In genomic region chr5:90967443-90967842, GRCh38 we compare ENCODE assay signal across 16 cellular contexts.
"Had no signal": no experiment of that assay in that cellular context is flagged by ENCODE, and none has a peak within 500 bp of the region (broad histone marks: within the 10 kb centered on the region; RNA-seq: fewer than 3 reads in every experiment).

No MANE protein-coding gene starts in this region.

- H3K9me3 ChIP-seq: neutrophil, thoracic aorta had no signal

- DNase-seq: activated CD4-positive, alpha-beta T cell treated with anti-CD3 and anti-CD28 coated beads for 4 hours; activated CD8-positive, alpha-beta memory T cell treated with anti-CD3 and anti-CD28 coated beads, Interleukin-2, amount 50 U/mL, for 4 hours; activated CD8-positive, alpha-beta T cell treated with anti-CD3 and anti-CD28 coated beads for 36 hours; activated naive CD4-positive, alpha-beta T cell treated with Interleukin-2 at 50 U/mL for 16 hours; cerebellar nuclear complex; dorsolateral prefrontal cortex; glutamatergic neuron; mammary epithelial cell; mucosa of descending colon; naive thymus-derived CD8-positive, alpha-beta T cell; stimulated activated CD4-positive, alpha-beta T cell treated with anti-CD3 and anti-CD28 coated beads, Interleukin-4, amount 100 ng/mL, for 1 hour; stomach had no signal

- H3K27me3 ChIP-seq: dorsolateral prefrontal cortex, neutrophil, stomach had no signal

- ATAC-seq: activated CD8-positive, alpha-beta T cell treated with anti-CD3 and anti-CD28 coated beads for 36 hours; esophagus mucosa; mucosa of descending colon; naive thymus-derived CD8-positive, alpha-beta T cell; sciatic nerve had no signal

- H3K4me3 ChIP-seq: dorsolateral prefrontal cortex, mucosa of descending colon, stomach, thoracic aorta had no signal

- H3K4me1 ChIP-seq: stomach had no signal

- H3K27ac ChIP-seq: dorsolateral prefrontal cortex, neutrophil, stomach, thoracic aorta had no signal

- H3K36me3 ChIP-seq: neutrophil, stomach, thoracic aorta had no signal
